Comparison of ENCODE assay signal across 10 cellular contexts in genomic region chr2:178863856-178864620, GRCh38. TPM values are rescaled to one million over a fixed set of nuclear protein-coding genes. Genes with fewer than 3 reads are reported as not detected.
DNase-seq lines count a peak whose midpoint lies in the region; ATAC-seq lines count a peak whose summit lies in the region.
"Had no signal": no experiment of that assay in that cellular context is flagged by ENCODE, and none has a peak within 500 bp of the region (broad histone marks: within the 10 kb centered on the region; RNA-seq: fewer than 3 reads in every experiment).

No MANE protein-coding gene starts in this region.

- no peak for ATAC-seq in HG02642 (IDR thresholded peaks at IDR 0.05; ENCODE audit: poor library complexity, unreplicated experiment)

- no peaks in the 10 kb centered on the region for H3K36me3 ChIP-seq in iPS-15b (ENCODE audit: control insufficient read depth, insufficient read depth, low read length)
- no peaks in the 10 kb centered on the region for H3K36me3 ChIP-seq in skeletal muscle satellite cell (ENCODE audit: insufficient read depth, low read length)

- H3K4me1 ChIP-seq in iPS-15b (ENCODE audit: control insufficient read depth, insufficient read depth, low read length) (peaks cover 19% of the 10 kb centered on the region), skeletal muscle satellite cell (ENCODE audit: control insufficient read depth, insufficient read depth, low read length) (peaks cover 39% of the 10 kb centered on the region)

- H3K4me3 ChIP-seq in iPS-15b (ENCODE audit: low read depth, low read length) (no peak overlapping the region), skeletal muscle satellite cell (ENCODE audit: low read length) (peak overlapping the region; percentile 45)

- H3K9ac ChIP-seq in iPS-15b (ENCODE audit: low read depth, low read length) (peak overlapping the region; percentile 66), skeletal muscle satellite cell (ENCODE audit: low read depth, low read length) (peak overlapping the region; percentile 49)

- H3K9me3 ChIP-seq in iPS-15b (ENCODE audit: control insufficient read depth, insufficient read depth, low read length) (no peaks in the 10 kb centered on the region), skeletal muscle satellite cell (replicated peaks; ENCODE audit: low read length) (no peaks in the 10 kb centered on the region)

- DNase-seq in LHCN-M2 (ENCODE audit: low read depth) (peak; percentile 80), cerebellum (ENCODE audit: low spot score) (peak; percentile 1), NCI-H526 treated with DMSO at 0.1 percent for 48 hours (lab: John Stamatoyannopoulos, UW) (no peak), NCI-H226 (no peak)
- no peak for DNase-seq in activated T-cell treated with anti-CD3 and anti-CD28 coated beads, Interleukin-2, amount 50 U/mL, for 48 hours
- DNase-seq: NCI-H1436; stimulated activated CD4-positive, alpha-beta T cell treated with anti-CD3 and anti-CD28 coated beads, Interleukin-4, amount 100 ng/mL, for 4 hours had no signal

- H3K27me3 ChIP-seq in iPS-15b (ENCODE audit: control insufficient read depth, insufficient read depth, low read length) (no peaks in the 10 kb centered on the region), skeletal muscle satellite cell (ENCODE audit: control insufficient read depth, insufficient read depth, low read length) (no peaks in the 10 kb centered on the region)

- H3K4me2 ChIP-seq in skeletal muscle satellite cell (ENCODE audit: low read length): peak overlapping the region; percentile 63

RNA-seq across cellular contexts. Expression of gene TTN, which starts 56.8 kb away (rescaled TPM):
- total RNA-seq in LHCN-M2 (2014; rRNA removed) (2.0 and 5.5 TPM in 2 replicates), cerebellum (4.3 TPM)
- polyA plus RNA-seq in LHCN-M2 (2012): 0.38 TPM
- 3.8 and 39.5 TPM in 2 replicates for total RNA-seq in skeletal muscle satellite cell (2012; rRNA removed)

Comparison
In these comparisons a context has a peak if more than half of its experiments do, and no peak if none do; other contexts are left out.
1. DNase-seq: peak in LHCN-M2 (single experiment) and cerebellum (single experiment); none in NCI-H526 treated with DMSO at 0.1 percent for 48 hours (single experiment), activated T-cell treated with anti-CD3 and anti-CD28 coated beads, Interleukin-2, amount 50 U/mL, for 48 hours (0 of 2) and NCI-H226 (single experiment).